ENCODE assay signal across 8 cellular contexts in the genomic region with DNA sequence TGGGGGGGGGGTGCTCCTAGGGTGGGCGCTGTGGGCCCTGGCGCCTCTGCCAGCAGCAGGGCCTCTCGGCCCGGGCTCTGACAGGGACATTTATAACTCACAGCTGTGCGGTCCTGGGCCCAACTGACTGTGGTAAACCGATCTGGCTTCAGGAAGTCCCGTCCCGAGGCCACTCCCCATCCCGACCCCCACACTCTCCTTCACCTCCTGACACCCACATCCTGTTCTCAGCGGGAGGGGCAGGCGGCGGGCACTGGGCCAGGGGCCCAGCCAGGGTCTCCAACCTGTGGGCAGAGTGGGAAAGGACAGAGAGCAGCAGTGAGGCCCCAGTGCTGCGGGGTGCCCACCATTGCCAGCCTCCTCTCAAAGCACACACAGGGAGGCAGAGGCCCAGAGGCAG.
DNase-seq lines count a peak whose midpoint lies in the region; ATAC-seq and TF ChIP-seq lines count a peak whose summit lies in the region.

No MANE protein-coding gene starts in this region.

- WGBS in testis, 2 donors: 38 to 47% methylated on average over 4 to 13 of the region's 13 CpGs

- no peaks in the 10 kb centered on the region for H3K27me3 ChIP-seq in DOHH2 (ENCODE audit: control insufficient read depth, low read length)
- H3K27me3 ChIP-seq in lower lobe of right lung (ENCODE audit: low read depth): no peaks in the 10 kb centered on the region
- no peaks in the 10 kb centered on the region for H3K27me3 ChIP-seq in testis

- H3K4me3 ChIP-seq in DOHH2 (ENCODE audit: low read length) (peak overlapping the region; percentile 24), lower lobe of right lung (no peak overlapping the region), testis (no peak overlapping the region)

- peak overlapping the region; percentile 46 for H3K4me2 ChIP-seq in DOHH2 (ENCODE audit: low read length)

- H3F3A ChIP-seq in DOHH2 (ENCODE audit: control insufficient read depth, insufficient read depth): 0 out of 2 replicates have a peak, but pooled peaks cover 2% of the 10 kb centered on the region

- intact Hi-C loops in lower lobe of right lung (cut with DNase I) (no loop called here), testis (cut with DNase I; ENCODE audit: low total_unique reads) (no loop called here)

- DNase-seq in Kasumi-1 (lab: John Stamatoyannopoulos, UW) (peak; percentile 87 to 93), lower lobe of right lung (no peak), testis (no peak), omental fat pad (ENCODE audit: low spot score) (no peak), NCI-H2196 treated with DMSO at 0.1 percent for 48 hours (lab: John Stamatoyannopoulos, UW; ENCODE audit: unreplicated experiment) (no peak)
- DNase-seq in activated effector memory CD4-positive, alpha-beta T cell treated with Interleukin-2 at 50 U/mL for 16 hours: peak; percentile 33

- no peak for TF ChIP-seq CTCF in DOHH2 (IDR thresholded peaks at IDR 0.05; ENCODE audit: low read depth, low read length, poor library complexity, severe bottlenecking)
- TF ChIP-seq CTCF in lower lobe of right lung (IDR thresholded peaks at IDR 0.05): no peak
- TF ChIP-seq CTCF in testis (IDR thresholded peaks at IDR 0.05): no peak
- TF ChIP-seq CTCF in omental fat pad (IDR thresholded peaks at IDR 0.05): no peak

- H3K9me2 ChIP-seq in DOHH2 (replicated peaks; ENCODE audit: control insufficient read depth, low read length): no peaks in the 10 kb centered on the region

- H3K36me3 ChIP-seq in DOHH2 (ENCODE audit: control insufficient read depth, low read length): no peaks in the 10 kb centered on the region
- peaks cover 28% of the 10 kb centered on the region for H3K36me3 ChIP-seq in lower lobe of right lung
- H3K36me3 ChIP-seq in testis (ENCODE audit: low read depth, missing control alignments): no peaks in the 10 kb centered on the region

- no peaks in the 10 kb centered on the region for H3K79me2 ChIP-seq in DOHH2 (ENCODE audit: control insufficient read depth, low read length)

- H4K20me1 ChIP-seq in DOHH2 (ENCODE audit: control insufficient read depth, insufficient read depth, low read depth, low read length): no peaks in the 10 kb centered on the region

- no peak for TF ChIP-seq POLR2A in testis (IDR thresholded peaks at IDR 0.05)

- no peaks in the 10 kb centered on the region for H3K9me3 ChIP-seq in DOHH2 (ENCODE audit: control insufficient read depth, insufficient read depth, low read length)
- H3K9me3 ChIP-seq in lower lobe of right lung: no peaks in the 10 kb centered on the region
- H3K9me3 ChIP-seq in testis: no peaks in the 10 kb centered on the region

- peaks cover 42% of the 10 kb centered on the region for H3K4me1 ChIP-seq in DOHH2 (ENCODE audit: control insufficient read depth, low read length)
- H3K4me1 ChIP-seq in lower lobe of right lung: peaks cover 90% of the 10 kb centered on the region
- peaks cover 45% of the 10 kb centered on the region for H3K4me1 ChIP-seq in testis

- H3K27ac ChIP-seq in DOHH2 (ENCODE audit: low read depth, low read length) (no peak overlapping the region), lower lobe of right lung (peak overlapping the region; percentile 78), testis (peak overlapping the region; percentile 65 to 76)

- peak; percentile 71 for ATAC-seq in GM21576 (IDR thresholded peaks at IDR 0.05; ENCODE audit: unreplicated experiment)
- ATAC-seq in lower lobe of right lung: peak; percentile 33 to 53
- ATAC-seq in omental fat pad (ENCODE audit: low FRiP score): no peak

Comparison
In these comparisons a context has a peak if more than half of its experiments do, and no peak if none do; other contexts are left out.
1. DNase-seq: peak in Kasumi-1 (2 of 2) and activated effector memory CD4-positive, alpha-beta T cell treated with Interleukin-2 at 50 U/mL for 16 hours (single experiment); none in lower lobe of right lung (single experiment), testis (single experiment), omental fat pad (single experiment) and NCI-H2196 treated with DMSO at 0.1 percent for 48 hours (single experiment).